13 cellular contexts compared by ENCODE assay signal in genomic region chr3:3589715-3590130, GRCh38.
DNase-seq lines count a peak whose midpoint lies in the region; ATAC-seq and TF ChIP-seq lines count a peak whose summit lies in the region.
"Had no signal": no experiment of that assay in that cellular context is flagged by ENCODE, and none has a peak within 500 bp of the region (broad histone marks: within the 10 kb centered on the region; RNA-seq: fewer than 3 reads in every experiment).

No MANE protein-coding gene starts in this region.

- H2AFZ ChIP-seq in Karpas-422 (ENCODE audit: low read length) = no peak overlapping the region
- H2AFZ ChIP-seq: parathyroid adenoma had no signal

- no peak overlapping the region for H3K9ac ChIP-seq in Karpas-422 (ENCODE audit: low read length)
- H3K9ac ChIP-seq: parathyroid adenoma had no signal

- H3K9me2 ChIP-seq in Karpas-422 (replicated peaks; ENCODE audit: insufficient read depth, low read length) = no peaks in the 10 kb centered on the region

- H3K9me3 Mint-ChIP-seq in HFFc6 = peaks cover 43% of the 10 kb centered on the region
- peaks cover 7% of the 10 kb centered on the region for H3K9me3 Mint-ChIP-seq in chondrocyte (ENCODE audit: low read depth)

- H3K27ac ChIP-seq in Karpas-422 (ENCODE audit: low read length) = no peak overlapping the region
- H3K27ac ChIP-seq: parathyroid adenoma had no signal

- H3K4me1 Mint-ChIP-seq in HFFc6 (ENCODE audit: low read depth) (no peaks in the 10 kb centered on the region), chondrocyte (ENCODE audit: low read depth) (no peaks in the 10 kb centered on the region)

- no peaks in the 10 kb centered on the region for H3K36me3 ChIP-seq in Karpas-422 (ENCODE audit: insufficient read depth, low read length)

- no peaks in the 10 kb centered on the region for H3K9me3 ChIP-seq in Karpas-422 (ENCODE audit: low read length)

- DNase-seq in NOMO-1 treated with DMSO at 0.1 percent for 48 hours (lab: John Stamatoyannopoulos, UW; ENCODE audit: unreplicated experiment) = peak; percentile 96
- no peak for DNase-seq in Karpas-422
- no peak for DNase-seq in HFFc6
- no peak for DNase-seq in chondrocyte (ENCODE audit: low spot score)
- DNase-seq: activated naive CD4-positive, alpha-beta T cell; caudate nucleus; NCI-H1436; T-helper 1 cell had no signal

- no peak overlapping the region for H3K4me2 ChIP-seq in Karpas-422 (ENCODE audit: low read depth, low read length, poor library complexity, severe bottlenecking)

- H3K4me3 Mint-ChIP-seq in HFFc6 (no peak overlapping the region), chondrocyte (ENCODE audit: unreplicated experiment) (no peak overlapping the region)

- H3K79me2 ChIP-seq in Karpas-422 (ENCODE audit: low read length) = no peaks in the 10 kb centered on the region
- H3K79me2 ChIP-seq: parathyroid adenoma had no signal

- H3K36me3 Mint-ChIP-seq in HFFc6 (ENCODE audit: low read depth) = no peaks in the 10 kb centered on the region
- H3K36me3 Mint-ChIP-seq in chondrocyte (ENCODE audit: low read depth) = peaks cover 2% of the 10 kb centered on the region

- H3K4me3 ChIP-seq in Karpas-422 (ENCODE audit: low read length) = no peak overlapping the region

- no peaks in the 10 kb centered on the region for H3K4me1 ChIP-seq in Karpas-422 (ENCODE audit: low read length)

- no peaks in the 10 kb centered on the region for H3K27me3 ChIP-seq in Karpas-422 (ENCODE audit: low read length)

- no peaks in the 10 kb centered on the region for H4K20me1 ChIP-seq in Karpas-422 (ENCODE audit: insufficient read depth, low read depth, low read length)

- H3K27me3 Mint-ChIP-seq in HFFc6 (ENCODE audit: insufficient read depth) = no peaks in the 10 kb centered on the region
- no peaks in the 10 kb centered on the region for H3K27me3 Mint-ChIP-seq in chondrocyte (ENCODE audit: low read depth)

- TF ChIP-seq CTCF in HFFc6 (IDR thresholded peaks at IDR 0.05) (no peak), chondrocyte (IDR thresholded peaks at IDR 0.05) (no peak)

- H3K27ac Mint-ChIP-seq in HFFc6 = no peak overlapping the region
- H3K27ac Mint-ChIP-seq in chondrocyte (ENCODE audit: unreplicated experiment) = no peak overlapping the region

- ATAC-seq in GM18499 (IDR thresholded peaks at IDR 0.05; ENCODE audit: insufficient read depth, unreplicated experiment) (peak; percentile 53), GM21367 (IDR thresholded peaks at IDR 0.05; ENCODE audit: unreplicated experiment) (peak; percentile 63), HG03095 (IDR thresholded peaks at IDR 0.05; ENCODE audit: unreplicated experiment) (peak; percentile 56), HG03039 (IDR thresholded peaks at IDR 0.05; ENCODE audit: unreplicated experiment) (no peak)
